ENCODE assay signal across 18 cellular contexts in the genomic region with DNA sequence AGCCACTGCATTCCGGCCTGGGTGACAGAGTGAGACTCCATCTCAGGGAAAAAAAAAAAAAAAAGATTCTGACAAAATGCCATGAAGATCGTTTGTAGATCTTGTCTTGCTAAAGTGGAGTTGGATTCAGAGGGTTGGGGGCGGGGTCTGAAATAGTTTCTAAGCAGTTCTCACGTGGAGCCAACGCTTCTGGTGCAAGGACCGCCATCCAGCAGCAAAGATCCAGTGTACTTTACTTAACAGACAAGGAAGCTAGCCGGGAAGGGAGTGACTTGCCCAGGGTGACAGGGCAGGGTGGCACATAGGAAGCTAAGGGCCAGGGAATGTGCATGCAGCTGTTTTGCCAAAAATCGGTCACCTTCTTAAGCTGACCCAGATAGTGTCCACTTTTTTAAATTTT. TPM values are rescaled to one million over a fixed set of nuclear protein-coding genes. Genes with fewer than 3 reads are reported as not detected.
DNase-seq lines count a peak whose midpoint lies in the region; ATAC-seq and TF ChIP-seq lines count a peak whose summit lies in the region.
"Had no signal": no experiment of that assay in that cellular context is flagged by ENCODE, and none has a peak within 500 bp of the region (broad histone marks: within the 10 kb centered on the region; RNA-seq: fewer than 3 reads in every experiment).

No MANE protein-coding gene starts in this region.

- H2BK120ac ChIP-seq in trophoblast cell (ENCODE audit: insufficient read depth, low read length, poor library complexity) = no peak overlapping the region

- no peak overlapping the region for H3K4me2 ChIP-seq in trophoblast cell (ENCODE audit: low read length)

- H2BK12ac ChIP-seq in trophoblast cell (ENCODE audit: low read length) = no peak overlapping the region

- H3K4ac ChIP-seq in trophoblast cell (ENCODE audit: low read depth, low read length) = no peak overlapping the region

- no peak overlapping the region for H4K8ac ChIP-seq in trophoblast cell (ENCODE audit: low read depth, low read length)

- H3K4me3 Mint-ChIP-seq in activated CD8-positive, alpha-beta T cell treated with anti-CD3 and anti-CD28 coated beads for 36 hours = no peak overlapping the region
- no peak overlapping the region for H3K4me3 Mint-ChIP-seq in activated CD8-positive, alpha-beta T cell treated with anti-CD3 and anti-CD28 coated beads, Interleukin-2, amount 10 ng/mL, durations not matched to agents 7 days and 5 days
- no peak overlapping the region for H3K4me3 Mint-ChIP-seq in central memory CD8-positive, alpha-beta T cell
- H3K4me3 Mint-ChIP-seq: activated naive CD8-positive, alpha-beta T cell treated with anti-CD3 and anti-CD28 coated beads, Interleukin-2, amount 10 ng/mL, durations not matched to agents 7 days and 5 days; brain; neural crest cell had no signal

- DNase-seq in activated CD8-positive, alpha-beta T cell treated with anti-CD3 and anti-CD28 coated beads for 36 hours = no peak
- no peak for DNase-seq in activated CD8-positive, alpha-beta T cell treated with anti-CD3 and anti-CD28 coated beads, Interleukin-2, amount 10 ng/mL, durations not matched to agents 7 days and 5 days
- DNase-seq in H7 (peak; percentile 23), trophoblast cell (peak; percentile 80), SHP77 (lab: John Stamatoyannopoulos, UW) (no peak)
- DNase-seq in central memory CD8-positive, alpha-beta T cell (ENCODE audit: low spot score in 2 of 2) = no peak
- no peak for DNase-seq in central memory CD4-positive, alpha-beta T cell
- DNase-seq: activated CD4-positive, alpha-beta T cell treated with anti-CD3 and anti-CD28 coated beads, Interleukin-2, amount 50 U/mL, for 1 hour; activated naive CD8-positive, alpha-beta T cell treated with anti-CD3 and anti-CD28 coated beads, Interleukin-2, amount 10 ng/mL, durations not matched to agents 7 days and 5 days; cortex of kidney; heart left ventricle; NCI-H69; substantia nigra had no signal

- H3K9me3 ChIP-seq in trophoblast cell (ENCODE audit: insufficient read depth, low read depth, low read length) = peaks cover 1% of the 10 kb centered on the region
- H3K9me3 ChIP-seq: heart left ventricle, mucosa of descending colon had no signal

- H3K4me1 ChIP-seq in trophoblast cell (ENCODE audit: control insufficient read depth in 1 of 2, insufficient read depth in 2 of 2, low read length in 2 of 2) = no peaks in the 10 kb centered on the region

- POLR2A ChIA-PET in activated CD8-positive, alpha-beta T cell treated with anti-CD3 and anti-CD28 coated beads for 36 hours (lab: Charles Lee) = interaction anchor here (0.6 to 2.5 kb wide), 6 partner anchors 8 to 89 kb away, joined by 3 to 9 read pairs (median 3); no protein-coding TSS in a partner anchor
- POLR2A ChIA-PET in activated CD8-positive, alpha-beta T cell treated with anti-CD3 and anti-CD28 coated beads, Interleukin-2, amount 10 ng/mL, durations not matched to agents 7 days and 5 days (lab: Charles Lee) = interaction anchor here (0.6 to 1.2 kb wide), 3 partner anchors 7 to 15 kb away, joined by 4 to 6 read pairs (median 4); no protein-coding TSS in a partner anchor

- H3K18ac ChIP-seq in trophoblast cell (ENCODE audit: low read length) = no peak overlapping the region

- no peak for TF ChIP-seq CTCF in activated CD8-positive, alpha-beta T cell treated with anti-CD3 and anti-CD28 coated beads for 36 hours (IDR thresholded peaks at IDR 0.05)

- H3K79me1 ChIP-seq in trophoblast cell (ENCODE audit: low read length) = no peaks in the 10 kb centered on the region

- H2AFZ ChIP-seq in trophoblast cell (ENCODE audit: insufficient read depth, low read length, poor library complexity) = no peak overlapping the region

- H2AK5ac ChIP-seq in trophoblast cell (ENCODE audit: low read length) = no peak overlapping the region

- peaks cover 34% of the 10 kb centered on the region for H3K36me3 Mint-ChIP-seq in activated CD8-positive, alpha-beta T cell treated with anti-CD3 and anti-CD28 coated beads for 36 hours (ENCODE audit: low read depth)
- peaks cover 59% of the 10 kb centered on the region for H3K36me3 Mint-ChIP-seq in activated CD8-positive, alpha-beta T cell treated with anti-CD3 and anti-CD28 coated beads, Interleukin-2, amount 10 ng/mL, durations not matched to agents 7 days and 5 days (ENCODE audit: low read depth)
- H3K36me3 Mint-ChIP-seq in central memory CD8-positive, alpha-beta T cell (ENCODE audit: insufficient read depth) = peaks cover 61% of the 10 kb centered on the region

- H4K91ac ChIP-seq in trophoblast cell (ENCODE audit: low read depth, low read length) = no peak overlapping the region

- peak overlapping the region; percentile 63 for H3K27ac Mint-ChIP-seq in activated CD8-positive, alpha-beta T cell treated with anti-CD3 and anti-CD28 coated beads for 36 hours
- H3K27ac Mint-ChIP-seq in activated CD8-positive, alpha-beta T cell treated with anti-CD3 and anti-CD28 coated beads, Interleukin-2, amount 10 ng/mL, durations not matched to agents 7 days and 5 days = no peak overlapping the region
- H3K27ac Mint-ChIP-seq in central memory CD8-positive, alpha-beta T cell (ENCODE audit: low read depth) = peak overlapping the region; percentile 57
- H3K27ac Mint-ChIP-seq: activated naive CD8-positive, alpha-beta T cell treated with anti-CD3 and anti-CD28 coated beads, Interleukin-2, amount 10 ng/mL, durations not matched to agents 7 days and 5 days had no signal

- H3K23ac ChIP-seq in trophoblast cell (ENCODE audit: low read length) = no peak overlapping the region

- no peak overlapping the region for H4K12ac ChIP-seq in trophoblast cell (ENCODE audit: low read depth, low read length)

- no peak overlapping the region for H2BK5ac ChIP-seq in trophoblast cell (ENCODE audit: low read depth, low read length, poor library complexity)

- CTCF ChIA-PET in activated CD8-positive, alpha-beta T cell treated with anti-CD3 and anti-CD28 coated beads for 36 hours (lab: Charles Lee) = interaction anchor here (1.4 to 2.5 kb wide), 4 partner anchors 13 to 206 kb away, joined by 3 to 12 read pairs (median 6); no protein-coding TSS in a partner anchor
- CTCF ChIA-PET in activated CD8-positive, alpha-beta T cell treated with anti-CD3 and anti-CD28 coated beads, Interleukin-2, amount 10 ng/mL, durations not matched to agents 7 days and 5 days (lab: Charles Lee) = interaction anchor here (1.1 to 2.0 kb wide), 4 partner anchors 9 to 206 kb away, joined by 4 to 7 read pairs (median 4); no protein-coding TSS in a partner anchor

- H3K4me3 ChIP-seq in H7 (ENCODE audit: insufficient read depth, low read depth, low read length) = no peak overlapping the region
- H3K4me3 ChIP-seq in trophoblast cell (ENCODE audit: low read depth, low read length) = no peak overlapping the region
- H3K4me3 ChIP-seq: heart left ventricle, mucosa of descending colon had no signal

- WGBS in trophoblast cell (ENCODE audit: extremely low coverage, insufficient coverage, insufficient read length) = no CpG with 5 or more reads among the region's 8 CpGs

- no peaks in the 10 kb centered on the region for H3K79me2 ChIP-seq in trophoblast cell (ENCODE audit: control insufficient read depth, insufficient read depth, low read length, poor library complexity)

- H3K27me3 Mint-ChIP-seq in activated CD8-positive, alpha-beta T cell treated with anti-CD3 and anti-CD28 coated beads for 36 hours = no peaks in the 10 kb centered on the region
- no peaks in the 10 kb centered on the region for H3K27me3 Mint-ChIP-seq in activated CD8-positive, alpha-beta T cell treated with anti-CD3 and anti-CD28 coated beads, Interleukin-2, amount 10 ng/mL, durations not matched to agents 7 days and 5 days (ENCODE audit: low read depth)
- H3K27me3 Mint-ChIP-seq in central memory CD8-positive, alpha-beta T cell = no peaks in the 10 kb centered on the region
- H3K27me3 Mint-ChIP-seq: activated naive CD8-positive, alpha-beta T cell treated with anti-CD3 and anti-CD28 coated beads, Interleukin-2, amount 10 ng/mL, durations not matched to agents 7 days and 5 days; brain had no signal

- H3K27me3 ChIP-seq in H7 (ENCODE audit: control insufficient read depth, insufficient read depth, low read length) (no peaks in the 10 kb centered on the region), trophoblast cell (ENCODE audit: insufficient read depth, low read length) (no peaks in the 10 kb centered on the region)
- H3K27me3 ChIP-seq: heart left ventricle had no signal

- ATAC-seq in activated CD8-positive, alpha-beta T cell treated with anti-CD3 and anti-CD28 coated beads for 36 hours = no peak
- ATAC-seq in activated CD8-positive, alpha-beta T cell treated with anti-CD3 and anti-CD28 coated beads, Interleukin-2, amount 10 ng/mL, durations not matched to agents 7 days and 5 days = no peak
- no peak for ATAC-seq in central memory CD8-positive, alpha-beta T cell (replicated peaks; ENCODE audit: extremely low read depth, poor library complexity, severe bottlenecking)
- no peak for ATAC-seq in HG02884 (IDR thresholded peaks at IDR 0.05; ENCODE audit: unreplicated experiment)
- ATAC-seq: mucosa of descending colon, Right ventricle myocardium inferior had no signal

- H3K27ac ChIP-seq in trophoblast cell (ENCODE audit: low read depth, low read length) = no peak overlapping the region

- H3K36me3 ChIP-seq in H7 (replicated peaks; ENCODE audit: control insufficient read depth, insufficient read depth, low read length) (peaks cover 23% of the 10 kb centered on the region), trophoblast cell (ENCODE audit: control insufficient read depth in 1 of 2, insufficient read depth in 2 of 2, low read length in 2 of 2) (peaks cover 38 to 46% of the 10 kb centered on the region in 2 experiments)

- H3K9me3 Mint-ChIP-seq in activated CD8-positive, alpha-beta T cell treated with anti-CD3 and anti-CD28 coated beads for 36 hours = no peaks in the 10 kb centered on the region
- no peaks in the 10 kb centered on the region for H3K9me3 Mint-ChIP-seq in activated CD8-positive, alpha-beta T cell treated with anti-CD3 and anti-CD28 coated beads, Interleukin-2, amount 10 ng/mL, durations not matched to agents 7 days and 5 days (ENCODE audit: insufficient read depth)
- H3K9me3 Mint-ChIP-seq in central memory CD8-positive, alpha-beta T cell = no peaks in the 10 kb centered on the region
- H3K9me3 Mint-ChIP-seq: activated naive CD8-positive, alpha-beta T cell treated with anti-CD3 and anti-CD28 coated beads, Interleukin-2, amount 10 ng/mL, durations not matched to agents 7 days and 5 days; brain; neural crest cell had no signal

- no peak overlapping the region for H3K9ac ChIP-seq in trophoblast cell (ENCODE audit: low read length)

- H3K14ac ChIP-seq in trophoblast cell (ENCODE audit: low read length) = no peak overlapping the region

- peaks cover 18% of the 10 kb centered on the region for H3K4me1 Mint-ChIP-seq in activated CD8-positive, alpha-beta T cell treated with anti-CD3 and anti-CD28 coated beads for 36 hours (ENCODE audit: low read depth)
- H3K4me1 Mint-ChIP-seq in activated CD8-positive, alpha-beta T cell treated with anti-CD3 and anti-CD28 coated beads, Interleukin-2, amount 10 ng/mL, durations not matched to agents 7 days and 5 days (ENCODE audit: low read depth) = peaks cover 27% of the 10 kb centered on the region
- H3K4me1 Mint-ChIP-seq in central memory CD8-positive, alpha-beta T cell = peaks cover 13% of the 10 kb centered on the region

- intact Hi-C loops in activated CD8-positive, alpha-beta T cell treated with anti-CD3 and anti-CD28 coated beads for 36 hours (cut with micrococcal nuclease) = no loop called here

RNA-seq across cellular contexts. Expression of gene APOL1, which starts 27.4 kb away (rescaled TPM):
- 10 to 100 TPM; 13.8 to 17.1 TPM for total RNA-seq in activated CD8-positive, alpha-beta T cell treated with anti-CD3 and anti-CD28 coated beads for 36 hours
- 10 to 100 TPM; 37.4 to 38.2 TPM for total RNA-seq in activated CD8-positive, alpha-beta T cell treated with anti-CD3 and anti-CD28 coated beads, Interleukin-2, amount 10 ng/mL, durations not matched to agents 7 days and 5 days
- not detected in 2 replicates for total RNA-seq in H7 (2014; rRNA removed; shearing (Covaris generic))
- 0.03 and 0.04 TPM in 2 replicates for polyA plus RNA-seq in trophoblast cell (2013)
- total RNA-seq: neural crest cell had no signal

RNA-seq across cellular contexts. Expression of gene APOL2, which starts 41.1 kb away (rescaled TPM):
- 10 to 100 TPM; 45.4 to 49.7 TPM for total RNA-seq in activated CD8-positive, alpha-beta T cell treated with anti-CD3 and anti-CD28 coated beads for 36 hours
- 10 to 100 TPM; 62.4 TPM for total RNA-seq in activated CD8-positive, alpha-beta T cell treated with anti-CD3 and anti-CD28 coated beads, Interleukin-2, amount 10 ng/mL, durations not matched to agents 7 days and 5 days
- 14.9 and 18.0 TPM in 2 replicates for total RNA-seq in H7 (2014; rRNA removed; shearing (Covaris generic))
- 5.7 and 6.0 TPM in 2 replicates for polyA plus RNA-seq in trophoblast cell (2013)

Comparison
In these comparisons a context has a peak if more than half of its experiments do, and no peak if none do; other contexts are left out.
1. DNase-seq: peak in H7 (single experiment) and trophoblast cell (2 of 2); none in activated CD8-positive, alpha-beta T cell treated with anti-CD3 and anti-CD28 coated beads for 36 hours (single experiment), activated CD8-positive, alpha-beta T cell treated with anti-CD3 and anti-CD28 coated beads, Interleukin-2, amount 10 ng/mL, durations not matched to agents 7 days and 5 days (single experiment), central memory CD8-positive, alpha-beta T cell (0 of 2), central memory CD4-positive, alpha-beta T cell (single experiment) and SHP77 (0 of 2).
2. RNA of gene APOL1, which starts 27.4 kb away (total RNA-seq): 37.4 to 38.2 TPM in activated CD8-positive, alpha-beta T cell treated with anti-CD3 and anti-CD28 coated beads, Interleukin-2, amount 10 ng/mL, durations not matched to agents 7 days and 5 days and 13.8 to 17.1 TPM in activated CD8-positive, alpha-beta T cell treated with anti-CD3 and anti-CD28 coated beads for 36 hours; not detected in H7; every median in the first group is over 10 times any median in the second.